In genomic region chr5:178163772-178164735, GRCh38 we compare ENCODE assay signal across 1 cellular context.
TF ChIP-seq lines count a peak whose summit lies in the region.

No MANE protein-coding gene starts in this region.

TF ChIP-seq in HepG2, 621 proteins besides CTCF, POLR2A, EP300 and RAD21 (continued from another document):
- TF ChIP-seq ZNF512B (CRISPR knock-in tag; IDR thresholded peaks at IDR 0.05; ENCODE audit: borderline replicate concordance) (peak; percentile 51; the same call in 1 of the 2 replicates), MAX (IDR thresholded peaks at IDR 0.05) (peak; percentile 65; the same call in 1 of the 2 replicates), HNRNPL (IDR thresholded peaks at IDR 0.05; ENCODE audit: low read depth, low read length) (0 out of 2 replicates have a peak, but pooled peaks have one; percentile 60), DRAP1 (CRISPR knock-in tag; IDR thresholded peaks at IDR 0.05) (no peak), MAZ (IDR thresholded peaks at IDR 0.05; ENCODE audit: borderline replicate concordance, low read depth, low read length) (no peak), MAZ (CRISPR knock-in tag; IDR thresholded peaks at IDR 0.05; ENCODE audit: low read depth) (peak; percentile 46; the same call in 1 of the 2 replicates), ZNF609 (CRISPR knock-in tag; IDR thresholded peaks at IDR 0.05; ENCODE audit: borderline replicate concordance) (no peak), YEATS4 (CRISPR knock-in tag; IDR thresholded peaks at IDR 0.05; ENCODE audit: borderline replicate concordance) (no peak), RXRA (CRISPR knock-in tag; IDR thresholded peaks at IDR 0.05) (peak; percentile 47; the same call in 1 of the 2 replicates), PRPF4 (IDR thresholded peaks at IDR 0.05; ENCODE audit: low read depth, low read length, poor library complexity, severe bottlenecking) (no peak), FOXO1 (CRISPR knock-in tag; IDR thresholded peaks at IDR 0.05) (0 out of 2 replicates have a peak, but pooled peaks have one; percentile 18), ZNF772 (CRISPR knock-in tag; IDR thresholded peaks at IDR 0.05) (0 out of 2 replicates have a peak, but pooled peaks have one; percentile 30), HNRNPLL (IDR thresholded peaks at IDR 0.05; ENCODE audit: low read depth, low read length, poor library complexity, severe bottlenecking) (peak; percentile 37), ZNF362 (CRISPR knock-in tag; IDR thresholded peaks at IDR 0.05; ENCODE audit: borderline replicate concordance) (no peak), RXRB (CRISPR knock-in tag; IDR thresholded peaks at IDR 0.05; ENCODE audit: borderline replicate concordance) (peak; percentile 23; the same call in 1 of the 2 replicates), SP1 (IDR thresholded peaks at IDR 0.05) (no peak), SP1 (CRISPR knock-in tag; IDR thresholded peaks at IDR 0.05) (0 out of 2 replicates have a peak, but pooled peaks have one; percentile 14), XRCC5 (optimal IDR thresholded peaks at IDR 0.05; ENCODE audit: low read length) (peak; percentile 64), SOX6 (IDR thresholded peaks at IDR 0.05) (no peak), SOX6 (CRISPR knock-in tag; IDR thresholded peaks at IDR 0.05) (0 out of 2 replicates have a peak, but pooled peaks have one; percentile 15), SMC3 (IDR thresholded peaks at IDR 0.05; ENCODE audit: low read length) (peak; percentile 42; the same call in 1 of the 2 replicates), ZNF660 (CRISPR knock-in tag; IDR thresholded peaks at IDR 0.05; ENCODE audit: borderline replicate concordance, low read depth) (no peak)
TF ChIP-seq in HepG2: peak in this region for 48.
